Comparison of ENCODE assay signal across 1 cellular context in the genomic region with DNA sequence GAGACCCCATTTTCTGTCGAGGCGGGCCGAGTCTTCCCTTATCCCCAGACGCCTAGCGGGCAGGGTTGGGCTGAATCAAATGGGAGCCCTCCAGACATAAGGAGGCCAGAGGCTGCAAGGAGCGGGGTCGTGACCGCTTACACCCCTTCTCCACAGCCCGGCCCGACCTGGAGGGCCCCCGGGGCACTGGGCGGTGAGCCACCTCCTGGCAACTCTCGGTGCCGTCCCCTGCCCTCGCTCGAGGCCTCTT.
TF ChIP-seq lines count a peak whose summit lies in the region.

No MANE protein-coding gene starts in this region.

TF ChIP-seq in H1, 55 proteins besides CTCF, POLR2A, EP300 and RAD21:
- TF ChIP-seq JUN (IDR thresholded peaks at IDR 0.05; ENCODE audit: low read depth, low read length) = no peak
- no peak for TF ChIP-seq SAP30 (IDR thresholded peaks at IDR 0.05; ENCODE audit: insufficient read depth, insufficient replicate concordance, low read length)
- no peak for TF ChIP-seq ATF2 (IDR thresholded peaks at IDR 0.05; ENCODE audit: low read length)
- TF ChIP-seq HDAC6 (IDR thresholded peaks at IDR 0.05; ENCODE audit: low read depth, low read length) = no peak
- TF ChIP-seq ZNF274 (IDR thresholded peaks at IDR 0.05; ENCODE audit: borderline replicate concordance, extremely low read depth, low read length) = no peak
- no peak for TF ChIP-seq RNF2 (IDR thresholded peaks at IDR 0.05; ENCODE audit: borderline replicate concordance, low read depth, low read length, missing control alignments, poor library complexity, severe bottlenecking)
TF ChIP-seq in H1: peak in this region for 0.
